In the genomic region with DNA sequence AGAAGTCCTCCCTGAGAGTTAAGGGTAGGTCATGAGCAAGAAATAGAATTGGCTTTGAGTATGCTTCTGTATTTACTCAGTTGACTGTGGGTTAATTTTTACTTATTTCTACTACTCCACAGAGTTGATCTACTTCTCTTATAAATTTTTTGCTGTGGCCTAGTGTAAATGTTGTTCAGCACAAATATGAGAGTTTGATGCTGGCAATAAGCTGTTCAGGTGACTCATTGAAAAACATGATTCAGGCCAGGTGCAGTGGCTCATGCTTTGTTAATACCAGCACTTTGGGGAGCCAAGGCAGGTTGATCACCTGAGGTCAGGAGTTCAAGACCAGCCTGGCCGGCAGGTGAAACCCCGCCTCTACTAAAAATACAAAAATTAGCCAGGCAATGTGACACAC, we compare ENCODE assay signal across 22 cellular contexts.
"Had no signal": no experiment of that assay in that cellular context is flagged by ENCODE, and none has a peak within 500 bp of the region (broad histone marks: within the 10 kb centered on the region; RNA-seq: fewer than 3 reads in every experiment).

No MANE protein-coding gene starts in this region.

- H3K4me3 ChIP-seq: lung, pancreas, psoas muscle, right atrium auricular region, stomach, thyroid gland had no signal

- H3K27ac ChIP-seq: pancreas, psoas muscle, right atrium auricular region, stomach, thyroid gland, VCaP had no signal

- H3K36me3 ChIP-seq: pancreas had no signal

- H3K9me3 ChIP-seq: pancreas, psoas muscle, right atrium auricular region, stomach, thyroid gland had no signal

- DNase-seq: activated CD4-positive, alpha-beta T cell treated with anti-CD3 and anti-CD28 coated beads for 4 hours; activated CD4-positive, alpha-beta T cell treated with anti-CD3 and anti-CD28 coated beads, Interleukin-2, amount 50 U/mL, for 4 hours; activated CD8-positive, alpha-beta memory T cell treated with anti-CD3 and anti-CD28 coated beads, Interleukin-2, amount 50 U/mL, for 4 hours; activated T-cell treated with anti-CD3 and anti-CD28 coated beads, Interleukin-2, amount 50 U/mL, for 1 hour; effector CD8-positive, alpha-beta T cell; erythroblast; head of caudate nucleus; hippocampal formation; kidney; naive B cell; psoas muscle; stimulated activated CD4-positive, alpha-beta T cell treated with anti-CD3 and anti-CD28 coated beads, Interleukin-15, amount 100 ng/mL, for 24 hours; stimulated activated CD4-positive, alpha-beta T cell treated with anti-CD3 and anti-CD28 coated beads, Interleukin-2, amount 100 ng/mL, for 24 hours; stimulated activated naive B cell treated with anti-CD40 and anti-IgM and Interleukin-4, amounts not matched to agents 10 μg/mL and 1 μg/mL and 100 μg/mL, for 72 hours; stomach; T-helper 9 cell; thyroid gland had no signal

- ATAC-seq: activated naive CD4-positive, alpha-beta T cell treated with anti-CD3 and anti-CD28 coated beads, Interleukin-2, amount 50 U/mL, for 72 hours; psoas muscle; stimulated activated naive B cell treated with anti-CD40 and anti-IgM and Interleukin-4, amounts not matched to agents 10 μg/mL and 1 μg/mL and 100 μg/mL, for 72 hours had no signal

- H3K27me3 ChIP-seq: pancreas, right atrium auricular region, stomach, thyroid gland had no signal
